Comparison of ENCODE assay signal across 20 cellular contexts in the genomic region with DNA sequence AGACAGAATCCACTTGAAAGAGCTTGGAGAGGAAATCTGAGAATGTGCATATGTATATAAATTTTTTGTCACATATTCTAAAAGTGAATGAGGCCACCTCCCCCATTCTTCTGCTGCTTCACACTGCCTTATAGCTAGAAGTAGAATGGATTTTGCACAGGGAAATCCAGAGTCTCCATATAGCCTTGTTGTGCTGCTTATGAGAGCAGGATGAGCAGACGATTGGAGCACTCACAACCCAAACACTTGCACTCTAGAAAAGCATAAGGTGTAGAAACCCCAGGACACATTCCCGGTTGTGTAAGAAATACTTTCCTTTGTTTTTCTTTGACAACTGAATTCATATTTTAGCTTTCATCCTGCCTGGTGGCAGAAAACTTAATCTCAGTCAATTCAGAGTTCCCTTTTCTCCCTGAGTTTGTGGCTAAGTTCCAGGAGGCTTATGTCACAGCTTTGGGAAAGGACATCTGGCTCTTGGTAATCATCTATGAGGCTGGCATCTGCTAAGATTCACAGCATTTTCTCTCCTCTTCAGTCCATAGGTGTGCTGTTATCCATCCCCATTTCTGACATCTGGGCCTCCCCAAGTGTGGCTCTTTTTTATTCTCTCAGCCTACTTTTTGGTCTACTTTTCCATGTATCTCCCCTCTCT.
DNase-seq lines count a peak whose midpoint lies in the region; ATAC-seq and TF ChIP-seq lines count a peak whose summit lies in the region.
"Had no signal": no experiment of that assay in that cellular context is flagged by ENCODE, and none has a peak within 500 bp of the region (broad histone marks: within the 10 kb centered on the region; RNA-seq: fewer than 3 reads in every experiment).

No MANE protein-coding gene starts in this region.

- no peak for ATAC-seq in upper lobe of right lung
- no peak for ATAC-seq in GM18858 (IDR thresholded peaks at IDR 0.05; ENCODE audit: unreplicated experiment)
- no peak for ATAC-seq in HG03378 (IDR thresholded peaks at IDR 0.05; ENCODE audit: unreplicated experiment)
- ATAC-seq: foreskin keratinocyte had no signal

- intact Hi-C loops in upper lobe of right lung (cut with DNase I) = no loop called here

- no peaks in the 10 kb centered on the region for H3K36me3 ChIP-seq in upper lobe of right lung
- H3K36me3 ChIP-seq: HAP-1, neutrophil had no signal

- in situ Hi-C loops in astrocyte of the spinal cord (cut with HindIII; ENCODE audit: low sequenced_read_pairs) = no loop called here

- no peak overlapping the region for H3K4me3 ChIP-seq in astrocyte of the spinal cord (ENCODE audit: low read depth, low read length)
- no peak overlapping the region for H3K4me3 ChIP-seq in upper lobe of right lung
- H3K4me3 ChIP-seq: HAP-1 had no signal

- H3K27me3 ChIP-seq in upper lobe of right lung = no peaks in the 10 kb centered on the region
- H3K27me3 ChIP-seq: foreskin keratinocyte, neutrophil had no signal

- H3K4me1 ChIP-seq in upper lobe of right lung = no peaks in the 10 kb centered on the region
- H3K4me1 ChIP-seq: foreskin keratinocyte, HAP-1 had no signal

- H3K9me3 ChIP-seq in upper lobe of right lung = no peaks in the 10 kb centered on the region
- H3K9me3 ChIP-seq: HAP-1, neutrophil had no signal

- DNase-seq in AG20443 (ENCODE audit: low spot score) = peak; percentile 40
- DNase-seq in M059J (ENCODE audit: low read depth) = peak; percentile 44
- DNase-seq in astrocyte of the spinal cord (ENCODE audit: low read depth, low spot score) = peak; percentile 31
- DNase-seq in middle frontal gyrus (ENCODE audit: extremely low spot score, low spot score) = peak; percentile 57
- DNase-seq in upper lobe of right lung = no peak
- no peak for DNase-seq in GOT3 (lab: John Stamatoyannopoulos, UW)
- DNase-seq: activated CD4-positive, alpha-beta T cell treated with anti-CD3 and anti-CD28 coated beads, Interleukin-2, amount 50 U/mL, for 1 hour; activated T-cell treated with anti-CD3 and anti-CD28 coated beads, Interleukin-2, amount 50 U/mL, for 1 hour; amygdala; foreskin keratinocyte; Karpas-422; NCI-H146; SIG-M5; stimulated activated naive CD4-positive, alpha-beta T cell; T-helper 9 cell had no signal

- TF ChIP-seq CTCF in astrocyte of the spinal cord (IDR thresholded peaks at IDR 0.05; ENCODE audit: low read depth, low read length) (no peak), upper lobe of right lung (IDR thresholded peaks at IDR 0.05) (no peak)

- H3K27ac ChIP-seq in upper lobe of right lung = no peak overlapping the region
- H3K27ac ChIP-seq: foreskin keratinocyte, HL-60, neutrophil had no signal

Comparison
In these comparisons a context has a peak if more than half of its experiments do, and no peak if none do; other contexts are left out.
1. DNase-seq: peak in AG20443 (single experiment), M059J (single experiment), astrocyte of the spinal cord (single experiment) and middle frontal gyrus (single experiment); none in upper lobe of right lung (single experiment) and GOT3 (single experiment).